ENCODE assay signal across 26 cellular contexts in genomic region chr7:113026941-113027340, GRCh38. TPM values are rescaled to one million over a fixed set of nuclear protein-coding genes. Genes with fewer than 3 reads are reported as not detected.
DNase-seq lines count a peak whose midpoint lies in the region; ATAC-seq and TF ChIP-seq lines count a peak whose summit lies in the region.
"Had no signal": no experiment of that assay in that cellular context is flagged by ENCODE, and none has a peak within 500 bp of the region (broad histone marks: within the 10 kb centered on the region; RNA-seq: fewer than 3 reads in every experiment).

No MANE protein-coding gene starts in this region.

- ATAC-seq in GM18502 (IDR thresholded peaks at IDR 0.05; ENCODE audit: poor library complexity, unreplicated experiment) (no peak), HG02852 (IDR thresholded peaks at IDR 0.05; ENCODE audit: unreplicated experiment) (no peak)
- ATAC-seq: activated CD4-positive, CD25-positive, alpha-beta regulatory T cell treated with anti-CD3 and anti-CD28 coated beads, Interleukin-2, amount 50 U/mL, for 24 hours; activated T-cell treated with anti-CD3 and anti-CD28 coated beads, Interleukin-2, amount 50 U/mL, for 4 hours; effector memory CD8-positive, alpha-beta T cell; GM23338; mucosa of descending colon; Panc1; upper lobe of right lung had no signal

- POLR2A ChIA-PET in MCF 10A (lab: Yijun Ruan, JAX): interaction anchor here (0.7 kb wide), 1 partner anchor 11 kb away, joined by 4 read pairs; no protein-coding TSS in a partner anchor

- CTCF ChIA-PET in MCF 10A (lab: Yijun Ruan, JAX): no interaction called here

- H3K27me3 ChIP-seq in breast epithelium: no peaks in the 10 kb centered on the region
- no peaks in the 10 kb centered on the region for H3K27me3 ChIP-seq in adipocyte (replicated peaks; ENCODE audit: control insufficient read depth, insufficient read depth, low read length)
- H3K27me3 ChIP-seq: BLaER1 treated with 17β-estradiol and CSF1 and Interleukin-3, amounts not matched to agents 10 nM and 100 nM; spleen; stomach; upper lobe of right lung had no signal

- H3K4me1 Mint-ChIP-seq in MCF 10A (ENCODE audit: insufficient read depth, unreplicated experiment) (no peaks in the 10 kb centered on the region), mesothelial cell of epicardium (no peaks in the 10 kb centered on the region)
- H3K4me1 Mint-ChIP-seq in T-helper 2 cell treated with Interferon-gamma antibody and Interleukin-4, amounts not matched to agents 5 μg/mL and 100 μg/mL, for 36 hours (ENCODE audit: low read depth): no peaks in the 10 kb centered on the region
- H3K4me1 Mint-ChIP-seq: GM23338 had no signal

- DNase-seq in MCF 10A (ENCODE audit: unreplicated experiment): peak; percentile 3
- no peak for DNase-seq in breast epithelium (ENCODE audit: low spot score in 2 of 2)
- peak; percentile 64 for DNase-seq in adipocyte (ENCODE audit: low read depth)
- DNase-seq in fibroblast of the aortic adventitia (ENCODE audit: low read depth): peak; percentile 18
- no peak for DNase-seq in mesothelial cell of epicardium (ENCODE audit: low spot score in 2 of 2, unreplicated experiment in 2 of 2)
- no peak for DNase-seq in T-helper 2 cell treated with Interferon-gamma antibody and Interleukin-4, amounts not matched to agents 5 μg/mL and 100 μg/mL, for 36 hours (ENCODE audit: low spot score)
- DNase-seq: activated CD8-positive, alpha-beta memory T cell treated with anti-CD3 and anti-CD28 coated beads for 24 hours; activated naive CD4-positive, alpha-beta T cell treated with anti-CD3 and anti-CD28 coated beads for 36 hours; activated T-cell treated with anti-CD3 and anti-CD28 coated beads, Interleukin-2, amount 50 U/mL, for 4 hours; aorta; effector memory CD8-positive, alpha-beta T cell; mucosa of descending colon; NCI-H2029; NCI-H226; spleen; stimulated activated CD4-positive, alpha-beta T cell treated with anti-CD3 and anti-CD28 coated beads, Interleukin-4, amount 100 ng/mL, for 24 hours; stomach; upper lobe of right lung had no signal

- no peaks in the 10 kb centered on the region for H3K36me3 ChIP-seq in breast epithelium
- no peaks in the 10 kb centered on the region for H3K36me3 ChIP-seq in adipocyte (ENCODE audit: control insufficient read depth, insufficient read depth, low read length, severe bottlenecking)
- H3K36me3 ChIP-seq: BLaER1 treated with 17β-estradiol and CSF1 and Interleukin-3, amounts not matched to agents 10 nM and 100 nM; spleen; stomach; upper lobe of right lung had no signal

- H3K36me3 Mint-ChIP-seq in MCF 10A (ENCODE audit: insufficient read depth, unreplicated experiment): no peaks in the 10 kb centered on the region
- peaks cover 5% of the 10 kb centered on the region for H3K36me3 Mint-ChIP-seq in mesothelial cell of epicardium
- no peaks in the 10 kb centered on the region for H3K36me3 Mint-ChIP-seq in T-helper 2 cell treated with Interferon-gamma antibody and Interleukin-4, amounts not matched to agents 5 μg/mL and 100 μg/mL, for 36 hours (ENCODE audit: low read depth)

- no peak overlapping the region for H3K4me3 ChIP-seq in breast epithelium
- H3K4me3 ChIP-seq in adipocyte (ENCODE audit: low read length): no peak overlapping the region
- no peak overlapping the region for H3K4me3 ChIP-seq in fibroblast of the aortic adventitia (ENCODE audit: low read depth, low read length)
- H3K4me3 ChIP-seq: BLaER1 treated with 17β-estradiol and CSF1 and Interleukin-3, amounts not matched to agents 10 nM and 100 nM; GM23338; mucosa of descending colon; spleen; stomach; upper lobe of right lung had no signal

- H3K27me3 Mint-ChIP-seq in MCF 10A (ENCODE audit: insufficient read depth, unreplicated experiment) (no peaks in the 10 kb centered on the region), mesothelial cell of epicardium (ENCODE audit: low read depth) (no peaks in the 10 kb centered on the region)
- no peaks in the 10 kb centered on the region for H3K27me3 Mint-ChIP-seq in T-helper 2 cell treated with Interferon-gamma antibody and Interleukin-4, amounts not matched to agents 5 μg/mL and 100 μg/mL, for 36 hours (ENCODE audit: low read depth)

- no peak overlapping the region for H3K9ac ChIP-seq in adipocyte (ENCODE audit: low read length)
- H3K9ac ChIP-seq: BLaER1 treated with 17β-estradiol and CSF1 and Interleukin-3, amounts not matched to agents 10 nM and 100 nM; KMS-11 had no signal

- TF ChIP-seq POLR2A in breast epithelium (IDR thresholded peaks at IDR 0.05): no peak

- H3K4me3 Mint-ChIP-seq in MCF 10A (ENCODE audit: unreplicated experiment): no peak overlapping the region
- H3K4me3 Mint-ChIP-seq in mesothelial cell of epicardium: no peak overlapping the region
- no peak overlapping the region for H3K4me3 Mint-ChIP-seq in T-helper 2 cell treated with Interferon-gamma antibody and Interleukin-4, amounts not matched to agents 5 μg/mL and 100 μg/mL, for 36 hours
- H3K4me3 Mint-ChIP-seq: activated naive CD4-positive, alpha-beta T cell treated with anti-CD3 and anti-CD28 coated beads for 36 hours; activated T-cell treated with anti-CD3 and anti-CD28 coated beads, Interleukin-2, amount 50 U/mL, for 4 hours; effector memory CD8-positive, alpha-beta T cell; GM23338 had no signal

- H3K27ac Mint-ChIP-seq in MCF 10A (ENCODE audit: low read depth, unreplicated experiment) (no peak overlapping the region), mesothelial cell of epicardium (no peak overlapping the region)
- no peak overlapping the region for H3K27ac Mint-ChIP-seq in T-helper 2 cell treated with Interferon-gamma antibody and Interleukin-4, amounts not matched to agents 5 μg/mL and 100 μg/mL, for 36 hours
- H3K27ac Mint-ChIP-seq: activated naive CD4-positive, alpha-beta T cell treated with anti-CD3 and anti-CD28 coated beads for 36 hours; effector memory CD8-positive, alpha-beta T cell; GM23338 had no signal

- H3K4me1 ChIP-seq in breast epithelium (no peaks in the 10 kb centered on the region), adipocyte (ENCODE audit: control insufficient read depth, insufficient read depth, low read length) (no peaks in the 10 kb centered on the region)
- H3K4me1 ChIP-seq: BLaER1 treated with 17β-estradiol and CSF1 and Interleukin-3, amounts not matched to agents 10 nM and 100 nM; spleen; stomach; upper lobe of right lung had no signal

- H3K9me3 Mint-ChIP-seq in MCF 10A (ENCODE audit: unreplicated experiment) (no peaks in the 10 kb centered on the region), mesothelial cell of epicardium (peaks cover 15% of the 10 kb centered on the region)
- H3K9me3 Mint-ChIP-seq in T-helper 2 cell treated with Interferon-gamma antibody and Interleukin-4, amounts not matched to agents 5 μg/mL and 100 μg/mL, for 36 hours: no peaks in the 10 kb centered on the region
- H3K9me3 Mint-ChIP-seq: activated naive CD4-positive, alpha-beta T cell treated with anti-CD3 and anti-CD28 coated beads for 36 hours; activated T-cell treated with anti-CD3 and anti-CD28 coated beads, Interleukin-2, amount 50 U/mL, for 4 hours; effector memory CD8-positive, alpha-beta T cell had no signal

- BruUV-seq in MCF 10A (replicated peaks; lab: Mats Ljungman, UMichigan): no TSS peak

- intact Hi-C loops in MCF 10A (cut with micrococcal nuclease) (no loop called here), breast epithelium (cut with DNase I; ENCODE audit: low total_unique reads) (no loop called here)

- no peak overlapping the region for H3K27ac ChIP-seq in breast epithelium
- H3K27ac ChIP-seq: 22Rv1; BLaER1 treated with 17β-estradiol and CSF1 and Interleukin-3, amounts not matched to agents 10 nM and 100 nM; KMS-11; spleen; stomach; upper lobe of right lung had no signal

- H3K9me3 ChIP-seq in breast epithelium (no peaks in the 10 kb centered on the region), adipocyte (ENCODE audit: control insufficient read depth, low read length) (peaks cover 7% of the 10 kb centered on the region)
- H3K9me3 ChIP-seq: mucosa of descending colon, upper lobe of right lung had no signal

- TF ChIP-seq CTCF in MCF 10A (IDR thresholded peaks at IDR 0.05; ENCODE audit: unreplicated experiment): no peak
- no peak for TF ChIP-seq CTCF in breast epithelium (IDR thresholded peaks at IDR 0.05)
- TF ChIP-seq CTCF in fibroblast of the aortic adventitia (IDR thresholded peaks at IDR 0.05; ENCODE audit: insufficient read depth, low read length): no peak
- TF ChIP-seq CTCF in mesothelial cell of epicardium (IDR thresholded peaks at IDR 0.05; ENCODE audit: unreplicated experiment): no peak

RNA-seq across cellular contexts. Expression of gene GPR85, which starts 59.7 kb away (rescaled TPM):
- total RNA-seq in MCF 10A (2022) (0.07 and 0.61 TPM in 2 replicates), breast epithelium (1 to 10 TPM in 1 of 3 donors, under 1 TPM in 2; 0.29 to 1.6 (median 0.33) TPM), fibroblast of the aortic adventitia (ENCODE audit: low replicate concordance) (2.4 and 5.0 TPM in 2 replicates), mesothelial cell of epicardium (1.8 to 2.2 TPM (median 2.1 TPM) in 3 replicates)
- total RNA-seq: activated naive CD4-positive, alpha-beta T cell treated with anti-CD3 and anti-CD28 coated beads for 36 hours; activated T-cell treated with anti-CD3 and anti-CD28 coated beads, Interleukin-2, amount 50 U/mL, for 4 hours had no signal

Comparison
In these comparisons a context has a peak if more than half of its experiments do, and no peak if none do; other contexts are left out.
1. DNase-seq: peak in MCF 10A (single experiment), adipocyte (single experiment) and fibroblast of the aortic adventitia (single experiment); none in breast epithelium (0 of 2), mesothelial cell of epicardium (0 of 2) and T-helper 2 cell treated with Interferon-gamma antibody and Interleukin-4, amounts not matched to agents 5 μg/mL and 100 μg/mL, for 36 hours (single experiment).